33 cellular contexts compared by ENCODE assay signal in genomic region chr13:106355866-106356265, GRCh38.
"Had no signal": no experiment of that assay in that cellular context is flagged by ENCODE, and none has a peak within 500 bp of the region (broad histone marks: within the 10 kb centered on the region; RNA-seq: fewer than 3 reads in every experiment).

No MANE protein-coding gene starts in this region.

- H3K36me3 ChIP-seq: brain microvascular endothelial cell, Peyer's patch, WERI-Rb-1 had no signal

- H3K27ac ChIP-seq: brain microvascular endothelial cell, Peyer's patch, WERI-Rb-1 had no signal

- H3K27ac Mint-ChIP-seq: activated CD4-positive, alpha-beta memory T cell treated with anti-CD3 and anti-CD28 coated beads, Interleukin-2, amount 10 ng/mL, durations not matched to agents 7 days and 5 days; activated CD8-positive, alpha-beta memory T cell treated with anti-CD3 and anti-CD28 coated beads, Interleukin-2, amount 10 ng/mL, durations not matched to agents 7 days and 5 days; activated naive CD4-positive, alpha-beta T cell treated with anti-CD3 and anti-CD28 coated beads, Interleukin-2, amount 10 ng/mL, durations not matched to agents 7 days and 5 days; activated naive CD8-positive, alpha-beta T cell had no signal

- H3K4me1 Mint-ChIP-seq: activated CD4-positive, alpha-beta memory T cell treated with anti-CD3 and anti-CD28 coated beads, Interleukin-2, amount 10 ng/mL, durations not matched to agents 7 days and 5 days; activated CD8-positive, alpha-beta memory T cell treated with anti-CD3 and anti-CD28 coated beads, Interleukin-2, amount 10 ng/mL, durations not matched to agents 7 days and 5 days; activated naive CD4-positive, alpha-beta T cell treated with anti-CD3 and anti-CD28 coated beads, Interleukin-2, amount 10 ng/mL, durations not matched to agents 7 days and 5 days had no signal

- H3K27me3 ChIP-seq: brain microvascular endothelial cell, Peyer's patch had no signal

- ATAC-seq: activated CD8-positive, alpha-beta memory T cell treated with anti-CD3 and anti-CD28 coated beads, Interleukin-2, amount 10 ng/mL, durations not matched to agents 7 days and 5 days; PC-3 had no signal

- H3K4me1 ChIP-seq: Peyer's patch had no signal

- H3K9me3 ChIP-seq: Peyer's patch had no signal

- H3K36me3 Mint-ChIP-seq: activated CD8-positive, alpha-beta memory T cell treated with anti-CD3 and anti-CD28 coated beads, Interleukin-2, amount 10 ng/mL, durations not matched to agents 7 days and 5 days; activated naive CD4-positive, alpha-beta T cell treated with anti-CD3 and anti-CD28 coated beads, Interleukin-2, amount 10 ng/mL, durations not matched to agents 7 days and 5 days; activated naive CD8-positive, alpha-beta T cell had no signal

- H3K4me3 ChIP-seq: Peyer's patch had no signal

- H3K4me3 Mint-ChIP-seq: activated CD4-positive, alpha-beta memory T cell treated with anti-CD3 and anti-CD28 coated beads, Interleukin-2, amount 10 ng/mL, durations not matched to agents 7 days and 5 days; activated CD8-positive, alpha-beta memory T cell treated with anti-CD3 and anti-CD28 coated beads, Interleukin-2, amount 10 ng/mL, durations not matched to agents 7 days and 5 days; activated naive CD4-positive, alpha-beta T cell treated with anti-CD3 and anti-CD28 coated beads, Interleukin-2, amount 10 ng/mL, durations not matched to agents 7 days and 5 days; activated naive CD8-positive, alpha-beta T cell had no signal

- H3K27me3 Mint-ChIP-seq: activated naive CD4-positive, alpha-beta T cell treated with anti-CD3 and anti-CD28 coated beads, Interleukin-2, amount 10 ng/mL, durations not matched to agents 7 days and 5 days had no signal

- H3K9me3 Mint-ChIP-seq: activated CD4-positive, alpha-beta memory T cell treated with anti-CD3 and anti-CD28 coated beads, Interleukin-2, amount 10 ng/mL, durations not matched to agents 7 days and 5 days; activated naive CD4-positive, alpha-beta T cell treated with anti-CD3 and anti-CD28 coated beads, Interleukin-2, amount 10 ng/mL, durations not matched to agents 7 days and 5 days had no signal

- DNase-seq: activated CD4-positive, alpha-beta memory T cell treated with anti-CD3 and anti-CD28 coated beads, Interleukin-2, amount 10 ng/mL, durations not matched to agents 7 days and 5 days; activated CD4-positive, alpha-beta T cell treated with anti-CD3 and anti-CD28 coated beads for 1 hour; activated CD4-positive, alpha-beta T cell treated with anti-CD3 and anti-CD28 coated beads for 48 hours; activated CD4-positive, CD25-positive, alpha-beta regulatory T cell; activated CD8-positive, alpha-beta memory T cell treated with anti-CD3 and anti-CD28 coated beads for 24 hours; activated CD8-positive, alpha-beta memory T cell treated with anti-CD3 and anti-CD28 coated beads, Interleukin-2, amount 10 ng/mL, durations not matched to agents 7 days and 5 days; activated CD8-positive, alpha-beta memory T cell treated with anti-CD3 and anti-CD28 coated beads, Interleukin-2, amount 50 U/mL, for 48 hours; activated effector memory CD4-positive, alpha-beta T cell treated with Interleukin-2 at 50 U/mL for 16 hours; activated naive CD4-positive, alpha-beta T cell treated with anti-CD3 and anti-CD28 coated beads, Interleukin-2, amount 10 ng/mL, durations not matched to agents 7 days and 5 days; activated T-cell treated with anti-CD3 and anti-CD28 coated beads, Interleukin-2, amount 50 U/mL, for 48 hours; amniotic stem cell; aorta; brain microvascular endothelial cell; central memory CD4-positive, alpha-beta T cell; Karpas-422; KBM-7; NCI-H1105 treated with DMSO at 0.1 percent for 48 hours; NCI-H1436 treated with DMSO at 0.1 percent for 48 hours; NCI-H1694 treated with DMSO at 0.1 percent for 48 hours; NCI-H2029; NCI-H345; NCI-H748 treated with DMSO at 0.1 percent for 48 hours; NK-92 treated with Interleukin-12 subunit alpha and Interleukin-12 subunit beta, amount 100 ng/mL, for 24 hours; PC-3; Peyer's patch; RPMI8226; SHP77 treated with DMSO at 0.1 percent for 48 hours; SW 1271; T-helper 1 cell; T-helper 2 cell; T-helper 9 cell; WERI-Rb-1 had no signal
